In the genomic region with DNA sequence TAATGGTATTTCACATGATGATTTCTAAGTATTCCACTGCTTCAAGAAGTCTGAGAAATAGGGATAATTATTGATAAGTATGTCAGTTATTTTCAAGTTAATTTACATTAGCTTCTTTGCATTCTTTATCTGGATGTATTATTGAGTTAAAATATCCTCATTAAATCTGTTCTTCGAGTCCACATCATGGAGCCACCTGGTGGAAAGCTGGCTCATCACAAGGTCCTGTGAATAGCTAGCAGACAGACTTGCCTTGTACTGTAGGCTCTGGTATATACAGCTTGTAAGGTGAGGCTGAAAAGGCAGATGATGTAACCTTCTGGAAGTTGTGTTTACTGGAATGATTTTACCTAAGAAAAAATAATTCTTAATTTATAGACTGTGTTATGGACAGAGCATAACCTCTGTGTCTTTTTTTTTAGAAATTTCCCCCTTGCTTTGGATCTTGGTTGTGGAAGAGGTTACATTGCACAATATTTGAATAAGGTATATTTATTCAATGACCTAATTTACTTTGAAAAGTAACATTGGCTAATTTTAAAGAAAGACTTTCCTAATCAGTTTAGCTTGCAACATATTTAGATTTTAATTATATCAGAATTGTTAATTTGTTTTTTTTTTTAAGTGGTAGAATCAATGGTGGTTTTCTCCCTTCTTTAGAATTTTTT, we compare ENCODE assay signal across 8 cellular contexts. TPM values are rescaled to one million over a fixed set of nuclear protein-coding genes. Genes with fewer than 3 reads are reported as not detected.
A peak's percentile ranks its signal among the peaks of the same experiment; 100 is the strongest.
DNase-seq lines count a peak whose midpoint lies in the region; ATAC-seq and TF ChIP-seq lines count a peak whose summit lies in the region.

No MANE protein-coding gene starts in this region.

- intact Hi-C loops in naive thymus-derived CD4-positive, alpha-beta T cell (cut with micrococcal nuclease) = loop anchor here in 1 of 2 donors (5.0 to 10.0 kb wide), 2 partner anchors 816 to 1894 kb away; no protein-coding TSS in a partner anchor

- peaks cover 12% of the 10 kb centered on the region for H3F3A ChIP-seq in MM.1S (ENCODE audit: insufficient read depth, low read length)

- H3K27me3 Mint-ChIP-seq in T-cell = no peaks in the 10 kb centered on the region
- H3K27me3 Mint-ChIP-seq in naive thymus-derived CD4-positive, alpha-beta T cell = peaks cover 0 to 2% (median 0%) of the 10 kb centered on the region in 5 donors

- peaks cover 28% of the 10 kb centered on the region for H3K36me3 Mint-ChIP-seq in T-cell
- H3K36me3 Mint-ChIP-seq in naive thymus-derived CD4-positive, alpha-beta T cell = peaks cover 6 to 33% (median 26%) of the 10 kb centered on the region in 5 donors

- no peaks in the 10 kb centered on the region for H3K27me3 ChIP-seq in MM.1S (replicated peaks; ENCODE audit: insufficient read depth, low read length)
- H3K27me3 ChIP-seq in naive thymus-derived CD4-positive, alpha-beta T cell (ENCODE audit: control insufficient read depth in 2 of 2, insufficient read depth in 2 of 2, low read length in 2 of 2) = no peaks in the 10 kb centered on the region

- H3K4me3 Mint-ChIP-seq in T-cell = no peak overlapping the region
- H3K4me3 Mint-ChIP-seq in naive thymus-derived CD4-positive, alpha-beta T cell = peak overlapping the region in 2 of 10 donors; percentile 35 to 41

- H3K27ac Mint-ChIP-seq in T-cell = no peak overlapping the region
- peak overlapping the region in 2 of 9 donors; percentile 52 to 70 for H3K27ac Mint-ChIP-seq in naive thymus-derived CD4-positive, alpha-beta T cell

- no peaks in the 10 kb centered on the region for H4K20me1 ChIP-seq in MM.1S (ENCODE audit: insufficient read depth, low read length)

- no peak overlapping the region for H3K4me3 ChIP-seq in MM.1S (ENCODE audit: low read length)
- no peak overlapping the region for H3K4me3 ChIP-seq in naive thymus-derived CD4-positive, alpha-beta T cell (ENCODE audit: low read length)

- no peak overlapping the region for H3K4me2 ChIP-seq in MM.1S (ENCODE audit: low read depth, low read length)

- no peaks in the 10 kb centered on the region for H3K9me2 ChIP-seq in MM.1S (replicated peaks; ENCODE audit: insufficient read depth, low read length)

- TF ChIP-seq CTCF in MM.1S (IDR thresholded peaks at IDR 0.05; ENCODE audit: low read length) = peak; percentile 63

- H2AFZ ChIP-seq in MM.1S (ENCODE audit: low read length) = no peak overlapping the region

- H3K9ac ChIP-seq in MM.1S (ENCODE audit: low read length) = no peak overlapping the region

- H3K36me3 ChIP-seq in MM.1S (replicated peaks; ENCODE audit: insufficient read depth, low read length) = peaks cover 10% of the 10 kb centered on the region; the same call in 1 of the 2 replicates
- peaks cover 8 to 42% (median 20%) of the 10 kb centered on the region in 3 experiments for H3K36me3 ChIP-seq in naive thymus-derived CD4-positive, alpha-beta T cell (ENCODE audit: control insufficient read depth in 2 of 3, insufficient read depth in 3 of 3, low read length in 3 of 3)

- DNase-seq in SIG-M5 treated with dmso at 0.1 percent for 504 hours (lab: John Stamatoyannopoulos, UW; ENCODE audit: unreplicated experiment) (peak; percentile 69), SIG-M5 (lab: John Stamatoyannopoulos, UW) (no peak), MM.1S (peak; percentile 62), T-cell (peak in 22 of 34 experiments; percentile 2 to 36 (median 18)), dermis blood vessel endothelial cell (peak; percentile 82)
- peak in 6 of 9 donors; percentile 6 to 30 (median 22) for DNase-seq in naive thymus-derived CD4-positive, alpha-beta T cell

- CTCF ChIA-PET in T-cell (lab: Charles Lee) = interaction anchor here (0.5 to 2.1 kb wide), 13 partner anchors 8 to 669 kb away, joined by 3 to 8 read pairs (median 4); no protein-coding TSS in a partner anchor
- CTCF ChIA-PET in naive thymus-derived CD4-positive, alpha-beta T cell (lab: Charles Lee) = interaction anchor here (0.7 to 1.2 kb wide), 4 partner anchors 12 to 228 kb away, joined by 3 to 5 read pairs (median 4); no protein-coding TSS in a partner anchor

- H3K27ac ChIP-seq in MM.1S (ENCODE audit: low read length) = no peak overlapping the region
- H3K27ac ChIP-seq in naive thymus-derived CD4-positive, alpha-beta T cell (ENCODE audit: low read depth, low read length) = no peak overlapping the region

- ATAC-seq in GM21786 (IDR thresholded peaks at IDR 0.05; ENCODE audit: unreplicated experiment) (peak; percentile 41), T-cell (replicated peaks in 1 of 4) (no peak), GM19455 (IDR thresholded peaks at IDR 0.05; ENCODE audit: unreplicated experiment) (no peak)
- ATAC-seq in naive thymus-derived CD4-positive, alpha-beta T cell = peak; percentile 32

- peaks cover 14% of the 10 kb centered on the region for H3K4me1 ChIP-seq in MM.1S (ENCODE audit: low read length)
- H3K4me1 ChIP-seq in naive thymus-derived CD4-positive, alpha-beta T cell (ENCODE audit: control insufficient read depth in 2 of 2, insufficient read depth in 2 of 2, low read length in 2 of 2) = peaks cover 14 to 21% of the 10 kb centered on the region in 2 donors

- H3K9me3 Mint-ChIP-seq in T-cell = no peaks in the 10 kb centered on the region
- H3K9me3 Mint-ChIP-seq in naive thymus-derived CD4-positive, alpha-beta T cell = no peaks in the 10 kb centered on the region

- POLR2A ChIA-PET in T-cell (lab: Charles Lee) = no interaction called here
- POLR2A ChIA-PET in naive thymus-derived CD4-positive, alpha-beta T cell (lab: Charles Lee) = no interaction called here

- H3K79me2 ChIP-seq in MM.1S (ENCODE audit: low read length) = peaks cover 66% of the 10 kb centered on the region

- H3K4me1 Mint-ChIP-seq in T-cell = peaks cover 42 to 64% (median 50%) of the 10 kb centered on the region in 3 donors
- peaks cover 35 to 74% (median 60%) of the 10 kb centered on the region in 7 donors for H3K4me1 Mint-ChIP-seq in naive thymus-derived CD4-positive, alpha-beta T cell

- no peaks in the 10 kb centered on the region for H3K9me3 ChIP-seq in MM.1S (replicated peaks; ENCODE audit: insufficient read depth, low read length)
- no peaks in the 10 kb centered on the region for H3K9me3 ChIP-seq in naive thymus-derived CD4-positive, alpha-beta T cell (ENCODE audit: control insufficient read depth in 2 of 3, low read length in 3 of 3)

RNA-seq across cellular contexts. Expression of a gene that starts 3.5 kb away (rescaled TPM):
- 10 to 100 TPM; 25.6 to 39.4 (median 30.1) TPM for total RNA-seq in T-cell
- total RNA-seq in dermis blood vessel endothelial cell = 15.1 and 17.7 TPM in 2 replicates
- 10 to 100 TPM; 23.8 to 43.6 (median 28.9) TPM for total RNA-seq in naive thymus-derived CD4-positive, alpha-beta T cell
- polyA plus RNA-seq in naive thymus-derived CD4-positive, alpha-beta T cell = 1 to 10 TPM; 5.1 to 7.4 TPM

RNA-seq across cellular contexts. Expression of a gene that starts 3.6 kb away (rescaled TPM):
- total RNA-seq in T-cell = 10 to 100 TPM in 4 of 5 donors, 1 to 10 TPM in 1; 9.4 to 14.2 (median 12.2) TPM
- total RNA-seq in dermis blood vessel endothelial cell = 14.0 and 14.3 TPM in 2 replicates
- 10 to 100 TPM in 4 of 5 experiments, 1 to 10 TPM in 1; 7.9 to 16.9 (median 14.5) TPM for total RNA-seq in naive thymus-derived CD4-positive, alpha-beta T cell
- 1 to 10 TPM; 7.2 to 8.5 TPM for polyA plus RNA-seq in naive thymus-derived CD4-positive, alpha-beta T cell

Comparison
In these comparisons a context has a peak if more than half of its experiments do, and no peak if none do; other contexts are left out.
1. ATAC-seq: peak in GM21786 (single experiment) and naive thymus-derived CD4-positive, alpha-beta T cell (single experiment); none in T-cell (0 of 4) and GM19455 (single experiment).